ENCODE assay signal across 31 cellular contexts in genomic region chr9:3262831-3263544, GRCh38.
"Had no signal": no experiment of that assay in that cellular context is flagged by ENCODE, and none has a peak within 500 bp of the region (broad histone marks: within the 10 kb centered on the region; RNA-seq: fewer than 3 reads in every experiment).

No MANE protein-coding gene starts in this region.

- H3K4me3 Mint-ChIP-seq: activated naive CD8-positive, alpha-beta T cell; central memory CD8-positive, alpha-beta T cell; naive B cell; neural progenitor cell; stimulated activated naive CD8-positive, alpha-beta T cell treated with anti-CD3 and anti-CD28 coated beads, Interleukin-15, Interleukin-2, amounts not matched to agents 100 ng/mL and 50 ng/mL, for 24 hours; T-helper 1 cell treated with Interleukin-12 subunit alpha and Interleukin-12 subunit beta and Interleukin-4 antibody, amounts not matched to agents 30 μg/mL and 1 μg/mL, for 36 hours had no signal

- H3K27me3 ChIP-seq: esophagus squamous epithelium, neural progenitor cell, upper lobe of left lung, vagina had no signal

- H3K9ac ChIP-seq: neural progenitor cell had no signal

- H3K36me3 ChIP-seq: thoracic aorta had no signal

- H3K27ac Mint-ChIP-seq: activated naive CD8-positive, alpha-beta T cell; naive B cell; neural progenitor cell; stimulated activated naive CD8-positive, alpha-beta T cell treated with anti-CD3 and anti-CD28 coated beads, Interleukin-15, Interleukin-2, amounts not matched to agents 100 ng/mL and 50 ng/mL, for 24 hours; T-helper 1 cell treated with Interleukin-12 subunit alpha and Interleukin-12 subunit beta and Interleukin-4 antibody, amounts not matched to agents 30 μg/mL and 1 μg/mL, for 36 hours had no signal

- DNase-seq: activated CD4-positive, alpha-beta T cell treated with anti-CD3 and anti-CD28 coated beads for 48 hours; activated CD4-positive, alpha-beta T cell treated with anti-CD3 and anti-CD28 coated beads, Interleukin-2, amount 50 U/mL, for 48 hours; activated CD8-positive, alpha-beta memory T cell treated with anti-CD3 and anti-CD28 coated beads for 24 hours; activated effector memory CD4-positive, alpha-beta T cell treated with Interleukin-2 at 50 U/mL for 16 hours; activated naive CD4-positive, alpha-beta T cell treated with Interleukin-2 at 50 U/mL for 16 hours; anterior cingulate cortex; dermis blood vessel endothelial cell; effector CD4-positive, alpha-beta T cell; esophagus squamous epithelium; foreskin melanocyte; left cardiac atrium; mammary epithelial cell; naive B cell; occipital lobe; right cardiac atrium; stimulated activated CD4-positive, alpha-beta T cell treated with anti-CD3 and anti-CD28 coated beads, Interleukin-2, amount 100 ng/mL, for 48 hours; T-helper 9 cell; upper lobe of left lung had no signal

- H3K27me3 Mint-ChIP-seq: activated naive CD8-positive, alpha-beta T cell; central memory CD8-positive, alpha-beta T cell; naive B cell; stimulated activated naive CD8-positive, alpha-beta T cell treated with anti-CD3 and anti-CD28 coated beads, Interleukin-15, Interleukin-2, amounts not matched to agents 100 ng/mL and 50 ng/mL, for 24 hours had no signal

- H3K27ac ChIP-seq: epithelial cell of prostate, esophagus squamous epithelium, neural progenitor cell, thoracic aorta, upper lobe of left lung, vagina, VCaP had no signal

- ATAC-seq: activated CD4-positive, CD25-positive, alpha-beta regulatory T cell treated with anti-CD3 and anti-CD28 coated beads, Interleukin-2, amount 50 U/mL, for 24 hours; left cardiac atrium; right cardiac atrium had no signal

- H3K4me3 ChIP-seq: esophagus squamous epithelium, neural progenitor cell, thoracic aorta, upper lobe of left lung, vagina had no signal

- H3K4me2 ChIP-seq: neural progenitor cell had no signal

- H3K4me1 ChIP-seq: esophagus squamous epithelium, neural progenitor cell, upper lobe of left lung, vagina had no signal

- FAIRE-seq: bronchial epithelial cell, keratinocyte, TTC549 had no signal

- H3K9me3 ChIP-seq: esophagus squamous epithelium, thoracic aorta, upper lobe of left lung, vagina had no signal

- H3K4me1 Mint-ChIP-seq: central memory CD8-positive, alpha-beta T cell; naive B cell; neural progenitor cell had no signal

- H3K9me3 Mint-ChIP-seq: central memory CD8-positive, alpha-beta T cell; naive B cell; neural progenitor cell; stimulated activated naive CD8-positive, alpha-beta T cell treated with anti-CD3 and anti-CD28 coated beads, Interleukin-15, Interleukin-2, amounts not matched to agents 100 ng/mL and 50 ng/mL, for 24 hours; T-helper 1 cell treated with Interleukin-12 subunit alpha and Interleukin-12 subunit beta and Interleukin-4 antibody, amounts not matched to agents 30 μg/mL and 1 μg/mL, for 36 hours had no signal

- H2AFZ ChIP-seq: neural progenitor cell had no signal
